11 cellular contexts compared by ENCODE assay signal in genomic region chr21:25964009-25964408, GRCh38.
A peak's percentile ranks its signal among the peaks of the same experiment; 100 is the strongest.
DNase-seq lines count a peak whose midpoint lies in the region; ATAC-seq, FAIRE-seq and TF ChIP-seq lines count a peak whose summit lies in the region.
"Had no signal": no experiment of that assay in that cellular context is flagged by ENCODE, and none has a peak within 500 bp of the region (broad histone marks: within the 10 kb centered on the region; RNA-seq: fewer than 3 reads in every experiment).

No MANE protein-coding gene starts in this region.

- H3K9me3 Mint-ChIP-seq in dendritic cell treated with granulocyte-macrophage colony-stimulating factor and Interleukin-4, amounts not matched to agents 40 ng/mL and 50 ng/mL, for 4 days, result no peaks in the 10 kb centered on the region
- H3K9me3 Mint-ChIP-seq: endodermal cell; naive thymus-derived CD8-positive, alpha-beta T cell; stimulated activated memory B cell treated with anti-CD40 and anti-IgM and Interleukin-4, amounts not matched to agents 10 μg/mL and 1 μg/mL and 100 μg/mL, for 72 hours; T-helper 2 cell treated with Interferon-gamma antibody and Interleukin-4, amounts not matched to agents 5 μg/mL and 100 μg/mL, for 36 hours had no signal

- no peak for FAIRE-seq in frontal cortex (lab: Jason Lieb, UNC)

- no peaks in the 10 kb centered on the region for H3K27me3 Mint-ChIP-seq in dendritic cell treated with granulocyte-macrophage colony-stimulating factor and Interleukin-4, amounts not matched to agents 40 ng/mL and 50 ng/mL, for 4 days
- H3K27me3 Mint-ChIP-seq: naive thymus-derived CD8-positive, alpha-beta T cell; stimulated activated memory B cell treated with anti-CD40 and anti-IgM and Interleukin-4, amounts not matched to agents 10 μg/mL and 1 μg/mL and 100 μg/mL, for 72 hours had no signal

- peaks cover 13% of the 10 kb centered on the region for H3K4me1 Mint-ChIP-seq in dendritic cell treated with granulocyte-macrophage colony-stimulating factor and Interleukin-4, amounts not matched to agents 40 ng/mL and 50 ng/mL, for 4 days (ENCODE audit: low read depth)

- peak overlapping the region; percentile 57 for H3K27ac Mint-ChIP-seq in dendritic cell treated with granulocyte-macrophage colony-stimulating factor and Interleukin-4, amounts not matched to agents 40 ng/mL and 50 ng/mL, for 4 days
- H3K27ac Mint-ChIP-seq: endodermal cell; naive thymus-derived CD8-positive, alpha-beta T cell; stimulated activated memory B cell treated with anti-CD40 and anti-IgM and Interleukin-4, amounts not matched to agents 10 μg/mL and 1 μg/mL and 100 μg/mL, for 72 hours; T-helper 2 cell treated with Interferon-gamma antibody and Interleukin-4, amounts not matched to agents 5 μg/mL and 100 μg/mL, for 36 hours had no signal

- H3K27me3 ChIP-seq in right lobe of liver, result no peaks in the 10 kb centered on the region
- H3K27me3 ChIP-seq in transverse colon, result no peaks in the 10 kb centered on the region

- WGBS in right lobe of liver (ENCODE audit: insufficient coverage, low coverage, low lambda C conversion rate, missing lambda C conversion rate), result 45% methylated on average over 5 of the region's 5 CpGs
- 66 to 78% methylated on average over 5 of the region's 5 CpGs for WGBS in transverse colon (ENCODE audit: low coverage in 1 of 2), 2 donors

- no peak overlapping the region for H3K4me3 Mint-ChIP-seq in dendritic cell treated with granulocyte-macrophage colony-stimulating factor and Interleukin-4, amounts not matched to agents 40 ng/mL and 50 ng/mL, for 4 days
- H3K4me3 Mint-ChIP-seq: endodermal cell; naive thymus-derived CD8-positive, alpha-beta T cell; stimulated activated memory B cell treated with anti-CD40 and anti-IgM and Interleukin-4, amounts not matched to agents 10 μg/mL and 1 μg/mL and 100 μg/mL, for 72 hours; T-helper 2 cell treated with Interferon-gamma antibody and Interleukin-4, amounts not matched to agents 5 μg/mL and 100 μg/mL, for 36 hours had no signal

- H3K27ac ChIP-seq in right lobe of liver (peak overlapping the region in 1 of 3 donors; percentile 11), transverse colon (peak overlapping the region; percentile 31 to 66 (median 50))

- TF ChIP-seq CTCF in NB4 (IDR thresholded peaks at IDR 0.05; ENCODE audit: low read depth, low read length) (no peak), right lobe of liver (IDR thresholded peaks at IDR 0.05) (no peak), transverse colon (IDR thresholded peaks at IDR 0.05) (no peak)

- no peaks in the 10 kb centered on the region for H3K4me1 ChIP-seq in right lobe of liver
- H3K4me1 ChIP-seq in transverse colon, result peaks cover 0 to 18% (median 5%) of the 10 kb centered on the region in 4 donors

- intact Hi-C loops in dendritic cell treated with granulocyte-macrophage colony-stimulating factor and Interleukin-4, amounts not matched to agents 40 ng/mL and 50 ng/mL, for 4 days (cut with micrococcal nuclease), result no loop called here
- intact Hi-C loops in right lobe of liver (cut with DNase I) (no loop called here), transverse colon (cut with DNase I; ENCODE audit: low total_unique reads) (no loop called here)

- TF ChIP-seq EP300 in transverse colon (IDR thresholded peaks at IDR 0.05; ENCODE audit: low read depth), result no peak

- H3K9me3 ChIP-seq in right lobe of liver (no peaks in the 10 kb centered on the region), transverse colon (no peaks in the 10 kb centered on the region)

- H3K4me3 ChIP-seq in NB4 (ENCODE audit: low read depth, low read length) (no peak overlapping the region), right lobe of liver (no peak overlapping the region), transverse colon (no peak overlapping the region)

- peaks cover 7% of the 10 kb centered on the region for H3K36me3 Mint-ChIP-seq in dendritic cell treated with granulocyte-macrophage colony-stimulating factor and Interleukin-4, amounts not matched to agents 40 ng/mL and 50 ng/mL, for 4 days (ENCODE audit: low read depth)

- TF ChIP-seq POLR2A in NB4 (IDR thresholded peaks at IDR 0.05; ENCODE audit: extremely low read depth, insufficient read length) (no peak), right lobe of liver (IDR thresholded peaks at IDR 0.05) (no peak), transverse colon (IDR thresholded peaks at IDR 0.05) (no peak)

- in situ Hi-C loops in transverse colon (cut with MboI; ENCODE audit: low pct_ligation_motif_present in 1 of 4, low pct_unique_long_range_greater_than_20kb in 1 of 4, low sequenced_read_pairs in 3 of 4), result no loop called here

- ATAC-seq in right lobe of liver, result peak; percentile 75 to 86 (median 82)
- no peak for ATAC-seq in HG03280 (IDR thresholded peaks at IDR 0.05; ENCODE audit: unreplicated experiment)
- ATAC-seq: naive thymus-derived CD8-positive, alpha-beta T cell; stimulated activated memory B cell treated with anti-CD40 and anti-IgM and Interleukin-4, amounts not matched to agents 10 μg/mL and 1 μg/mL and 100 μg/mL, for 72 hours had no signal

- no peaks in the 10 kb centered on the region for H3K36me3 ChIP-seq in right lobe of liver
- peaks cover 0 to 4% (median 0%) of the 10 kb centered on the region in 4 donors for H3K36me3 ChIP-seq in transverse colon

- DNase-seq in NB4 (ENCODE audit: low read depth), result peak; percentile 1
- no peak for DNase-seq in right lobe of liver
- DNase-seq in transverse colon, result no peak
- DNase-seq in frontal cortex (ENCODE audit: low spot score in 2 of 2), result no peak
- no peak for DNase-seq in mesenteric fat pad (ENCODE audit: low spot score)
- DNase-seq: endodermal cell; naive thymus-derived CD8-positive, alpha-beta T cell had no signal
